In the genomic region with DNA sequence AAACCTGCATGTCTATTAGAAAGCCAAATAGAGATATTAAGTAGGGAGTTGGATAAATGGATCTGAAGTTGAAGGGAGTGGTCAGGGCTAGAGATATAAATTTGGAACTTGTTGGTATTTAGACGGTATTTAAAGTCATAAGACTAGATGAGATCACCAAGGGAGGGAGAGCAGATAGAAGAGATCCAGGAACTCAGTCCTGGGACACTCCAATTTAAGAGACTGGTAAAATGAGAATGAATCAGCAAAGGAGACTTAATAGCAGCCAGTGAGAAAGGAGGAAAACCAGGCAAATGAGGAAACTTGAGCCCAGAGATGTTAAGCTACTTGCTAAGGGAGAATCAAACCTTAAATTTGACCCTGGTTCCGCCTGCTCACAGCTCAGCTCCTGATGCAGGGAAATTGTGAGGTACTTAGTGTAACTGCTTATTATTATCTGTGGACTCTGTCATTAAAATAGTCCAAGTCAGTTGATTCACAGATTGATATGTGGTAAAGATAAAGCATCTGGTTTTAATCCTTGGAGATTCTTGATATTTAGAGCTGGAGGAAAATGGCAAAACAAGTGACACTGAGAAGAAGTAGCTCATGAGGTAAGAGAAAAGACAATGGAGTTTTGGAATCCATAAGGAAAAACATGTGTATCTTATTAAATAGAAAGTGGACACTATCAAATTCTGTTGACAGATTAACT, we compare ENCODE assay signal across 18 cellular contexts. TPM values are rescaled to one million over a fixed set of nuclear protein-coding genes. Genes with fewer than 3 reads are reported as not detected.
A peak's percentile ranks its signal among the peaks of the same experiment; 100 is the strongest.
DNase-seq lines count a peak whose midpoint lies in the region; ATAC-seq and TF ChIP-seq lines count a peak whose summit lies in the region.
"Had no signal": no experiment of that assay in that cellular context is flagged by ENCODE, and none has a peak within 500 bp of the region (broad histone marks: within the 10 kb centered on the region; RNA-seq: fewer than 3 reads in every experiment).

No MANE protein-coding gene starts in this region.

- H3K36me3 ChIP-seq in thyroid gland: no peaks in the 10 kb centered on the region
- H3K36me3 ChIP-seq: colonic mucosa, neutrophil had no signal

- no peak for TF ChIP-seq CTCF in coronary artery (IDR thresholded peaks at IDR 0.05)
- TF ChIP-seq CTCF in thyroid gland (IDR thresholded peaks at IDR 0.05): no peak

- peaks cover 6 to 9% of the 10 kb centered on the region in 2 donors for H3K4me1 ChIP-seq in thyroid gland
- H3K4me1 ChIP-seq: colonic mucosa had no signal

- intact Hi-C loops in thyroid gland (cut with DNase I): no loop called here

- TF ChIP-seq POLR2A in thyroid gland (IDR thresholded peaks at IDR 0.05): no peak

- H3K27me3 ChIP-seq in thyroid gland: no peaks in the 10 kb centered on the region
- H3K27me3 ChIP-seq: colonic mucosa, neutrophil had no signal

- 79 to 85% methylated on average over 2 of the region's 2 CpGs for WGBS in thyroid gland, 2 donors

- peak; percentile 36 for DNase-seq in GM04503 (ENCODE audit: low read depth)
- DNase-seq in coronary artery (ENCODE audit: low spot score): no peak
- DNase-seq in kidney tubule cell (ENCODE audit: low spot score): peak; percentile 4
- no peak for DNase-seq in thyroid gland
- no peak for DNase-seq in effector CD8-positive, alpha-beta T cell (lab: John Stamatoyannopoulos, UW)
- DNase-seq: activated CD4-positive, alpha-beta T cell treated with anti-CD3 and anti-CD28 coated beads for 36 hours; activated naive CD8-positive, alpha-beta T cell treated with anti-CD3 and anti-CD28 coated beads for 36 hours; CD4-positive, CD25-positive, alpha-beta regulatory T cell; colonic mucosa; erythroblast; NCI-H2107; substantia nigra; T-helper 17 cell had no signal

- H3K4me3 ChIP-seq in coronary artery (no peak overlapping the region), thyroid gland (replicated peaks in 1 of 3) (no peak overlapping the region)
- H3K4me3 ChIP-seq: colonic mucosa had no signal

- peak overlapping the region; percentile 60 to 74 for H3K27ac ChIP-seq in coronary artery
- peak overlapping the region in 2 of 3 donors; percentile 18 to 21 for H3K27ac ChIP-seq in thyroid gland
- H3K27ac ChIP-seq: colonic mucosa, neutrophil, RWPE1 had no signal

- no peaks in the 10 kb centered on the region for H3K9me3 ChIP-seq in thyroid gland
- H3K9me3 ChIP-seq: colonic mucosa, neutrophil had no signal

- no peak for ATAC-seq in HG02970 (IDR thresholded peaks at IDR 0.05; ENCODE audit: low FRiP score, unreplicated experiment)
- ATAC-seq in GM18907 (IDR thresholded peaks at IDR 0.05; ENCODE audit: unreplicated experiment): no peak
- no peak for ATAC-seq in HG03565 (IDR thresholded peaks at IDR 0.05; ENCODE audit: unreplicated experiment)
- ATAC-seq: activated CD4-positive, alpha-beta T cell treated with anti-CD3 and anti-CD28 coated beads for 36 hours; T-helper 17 cell had no signal

RNA-seq across cellular contexts. Expression of gene ABI3BP, which starts 35.7 kb away (rescaled TPM):
- total RNA-seq in thyroid gland: 100 to 1,000 TPM in 2 of 4 donors, 10 to 100 TPM in 2; 68.7 to 133 (median 96.8) TPM
- total RNA-seq: activated CD4-positive, alpha-beta T cell treated with anti-CD3 and anti-CD28 coated beads for 36 hours; CD4-positive, CD25-positive, alpha-beta regulatory T cell; T-helper 17 cell had no signal

Comparison
In these comparisons a context has a peak if more than half of its experiments do, and no peak if none do; other contexts are left out.
1. DNase-seq: peak in GM04503 (single experiment) and kidney tubule cell (single experiment); none in coronary artery (single experiment), thyroid gland (0 of 2) and effector CD8-positive, alpha-beta T cell (single experiment).